12 cellular contexts compared by ENCODE assay signal in the genomic region with DNA sequence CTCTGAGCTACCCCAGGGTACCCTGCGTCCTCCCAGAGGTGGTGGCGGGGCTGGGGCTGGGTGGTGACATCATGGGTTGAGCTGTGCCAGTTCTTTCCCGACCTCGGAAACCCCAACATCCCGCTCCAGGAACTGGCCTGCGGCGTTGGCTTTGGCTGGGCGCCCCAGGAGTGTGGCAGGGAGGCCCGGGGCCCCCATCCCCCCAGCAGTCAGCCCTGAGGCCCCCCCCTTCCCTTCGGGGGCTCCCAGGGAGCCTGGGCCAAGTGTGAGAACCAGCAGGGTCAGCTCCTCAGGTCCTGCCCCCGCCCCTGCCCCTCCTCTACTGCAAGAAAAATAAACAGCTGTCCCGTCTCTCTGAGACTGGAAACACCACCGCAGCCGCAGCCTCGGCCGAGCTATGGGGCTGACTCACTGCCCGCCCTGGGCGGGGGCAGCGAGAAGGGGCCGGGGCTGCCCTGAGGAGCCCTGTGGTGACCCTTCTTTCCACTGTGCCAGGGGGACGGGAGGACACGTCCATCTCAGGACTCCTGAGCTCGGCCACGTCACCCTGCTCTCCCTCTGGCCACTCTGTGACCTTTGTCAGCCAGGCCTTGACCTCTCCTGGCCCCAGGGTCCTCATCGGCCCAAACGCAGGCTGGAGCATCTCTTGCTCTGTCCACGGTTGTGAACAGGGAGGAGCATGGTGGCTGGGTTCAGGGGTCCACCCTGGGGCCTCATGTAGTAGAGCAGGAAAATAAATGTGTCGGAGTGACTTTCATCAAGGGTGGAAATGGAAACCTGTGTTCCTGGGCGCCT.
DNase-seq lines count a peak whose midpoint lies in the region; ATAC-seq and TF ChIP-seq lines count a peak whose summit lies in the region.
"Had no signal": no experiment of that assay in that cellular context is flagged by ENCODE, and none has a peak within 500 bp of the region (broad histone marks: within the 10 kb centered on the region; RNA-seq: fewer than 3 reads in every experiment).

No MANE protein-coding gene starts in this region.

- no peak overlapping the region for H2BK12ac ChIP-seq in H9 (ENCODE audit: insufficient read length, low read depth, low read length)

- no peaks in the 10 kb centered on the region for H3K79me1 ChIP-seq in H9 (ENCODE audit: insufficient read depth, low read depth, low read length, poor library complexity, severe bottlenecking)

- no peak overlapping the region for H4K5ac ChIP-seq in H9 (ENCODE audit: insufficient read length, low read depth, low read length)

- no peak overlapping the region for H3K4ac ChIP-seq in H9 (ENCODE audit: low read depth, low read length)

- H3K9me3 ChIP-seq in MG63 (no peaks in the 10 kb centered on the region), mucosa of descending colon (no peaks in the 10 kb centered on the region), H9 (ENCODE audit: control insufficient read depth, low read depth, low read length) (no peaks in the 10 kb centered on the region)
- H3K9me3 ChIP-seq: heart right ventricle, Peyer's patch had no signal

- H3K9me3 Mint-ChIP-seq in H9, result no peaks in the 10 kb centered on the region; a peak in 1 of 5 replicates

- H2AK5ac ChIP-seq in H9 (ENCODE audit: insufficient read length, low read length), result no peak overlapping the region

- H3K27ac Mint-ChIP-seq in H9, result no peak overlapping the region

- H3K27me3 ChIP-seq in MG63 (no peaks in the 10 kb centered on the region), H9 (ENCODE audit: insufficient read depth, low read length) (no peaks in the 10 kb centered on the region)
- H3K27me3 ChIP-seq: Peyer's patch had no signal

- H3K4me1 ChIP-seq in mucosa of descending colon (ENCODE audit: low read depth) (no peaks in the 10 kb centered on the region), H9 (ENCODE audit: insufficient read depth, low read length) (no peaks in the 10 kb centered on the region)
- H3K4me1 ChIP-seq: parathyroid adenoma had no signal

- intact Hi-C loops in mucosa of descending colon (cut with DNase I, micrococcal nuclease), result no loop called here

- no peak overlapping the region for H3K4me3 Mint-ChIP-seq in H9

- no peak overlapping the region for H2BK120ac ChIP-seq in H9 (ENCODE audit: low read depth, low read length, poor library complexity, severe bottlenecking)

- H3K18ac ChIP-seq in H9 (ENCODE audit: insufficient read length, low read depth, low read length), result no peak overlapping the region

- no peaks in the 10 kb centered on the region for H3K23me2 ChIP-seq in H9 (ENCODE audit: insufficient read length, low read depth, low read length, poor library complexity, severe bottlenecking)

- peaks cover 3% of the 10 kb centered on the region for H4K20me1 ChIP-seq in H9 (ENCODE audit: control insufficient read depth, insufficient read depth, insufficient read length)

- no peak overlapping the region for H2BK5ac ChIP-seq in H9 (ENCODE audit: insufficient read length, low read length)

- H3K27me3 Mint-ChIP-seq in H9 (ENCODE audit: low read depth), result peaks cover 4% of the 10 kb centered on the region

- no peak overlapping the region for H2BK20ac ChIP-seq in H9 (ENCODE audit: low read depth, low read length, poor library complexity, severe bottlenecking)

- no peaks in the 10 kb centered on the region for H3K79me2 ChIP-seq in H9 (ENCODE audit: insufficient read depth, low read length)
- H3K79me2 ChIP-seq: parathyroid adenoma had no signal

- no peak overlapping the region for H3K4me2 ChIP-seq in H9 (ENCODE audit: insufficient read depth, insufficient read length, low read length)

- no peak overlapping the region; the same call in 1 of the 2 replicates for H3K14ac ChIP-seq in H9 (ENCODE audit: insufficient read depth, low read length)

- H4K91ac ChIP-seq in H9 (ENCODE audit: insufficient read length, low read depth, low read length), result no peak overlapping the region

- no peak overlapping the region for H3K23ac ChIP-seq in H9 (ENCODE audit: insufficient read length, low read depth, low read length)

- H3K36me3 ChIP-seq in MG63, result no peaks in the 10 kb centered on the region
- H3K36me3 ChIP-seq in mucosa of descending colon (ENCODE audit: low read depth), result no peaks in the 10 kb centered on the region
- H3K36me3 ChIP-seq: heart right ventricle, Peyer's patch had no signal

- TF ChIP-seq CTCF in AG09319 (IDR thresholded peaks at IDR 0.05; ENCODE audit: low read depth, low read length) (no peak), choroid plexus epithelial cell (conservative IDR thresholded peaks at IDR 0.05; ENCODE audit: low read depth, low read length) (no peak), mucosa of descending colon (IDR thresholded peaks at IDR 0.05) (no peak), H9 (conservative IDR thresholded peaks at IDR 0.05) (no peak)

- no peak overlapping the region for H3T11ph ChIP-seq in H9 (ENCODE audit: low read length)

- ATAC-seq in mucosa of descending colon, result peak; percentile 44

- H3K9ac ChIP-seq in H9 (ENCODE audit: extremely low read depth, insufficient read length, low read length), result no peak overlapping the region
- H3K9ac ChIP-seq: parathyroid adenoma had no signal

- no peak overlapping the region for H3K27ac ChIP-seq in H9 (ENCODE audit: insufficient read length, low read depth, low read length)
- H3K27ac ChIP-seq: heart right ventricle, parathyroid adenoma, Peyer's patch had no signal

- no CpG with 5 or more reads among the region's 29 CpGs for WGBS in H9 (ENCODE audit: extremely low coverage, insufficient read length, low lambda C conversion rate)

- H4K8ac ChIP-seq in H9 (replicated peaks; ENCODE audit: insufficient read length, low read depth, low read length), result no peak overlapping the region

- peak overlapping the region; percentile 7; the same call in 1 of the 2 replicates for H3K4me3 ChIP-seq in MG63
- no peak overlapping the region for H3K4me3 ChIP-seq in choroid plexus epithelial cell (ENCODE audit: low read depth, low read length)
- no peak overlapping the region for H3K4me3 ChIP-seq in mucosa of descending colon
- H3K4me3 ChIP-seq: heart right ventricle, Peyer's patch had no signal

- DNase-seq in AG09319 (ENCODE audit: extremely low read depth, low read depth), result peak; percentile 16
- DNase-seq in MG63, result peak; percentile 93
- DNase-seq in choroid plexus epithelial cell (ENCODE audit: low read depth), result peak; percentile 70
- peak in 1 of 3 donors; percentile 9 for DNase-seq in mucosa of descending colon
- no peak for DNase-seq in NCI-H1930 (lab: John Stamatoyannopoulos, UW)
- no peak for DNase-seq in H9
- no peak for DNase-seq in NOMO-1 treated with dmso at 0.1 percent for 144 hours (lab: John Stamatoyannopoulos, UW; ENCODE audit: unreplicated experiment)
- DNase-seq in NCI-H1092 (lab: John Stamatoyannopoulos, UW), result no peak
- DNase-seq: activated CD4-positive, alpha-beta T cell treated with anti-CD3 and anti-CD28 coated beads, Interleukin-2, amount 50 U/mL, for 48 hours; Peyer's patch had no signal

- H3K56ac ChIP-seq in H9 (ENCODE audit: insufficient read length, low read depth, low read length), result no peak overlapping the region

- H2AFZ ChIP-seq in H9 (ENCODE audit: low read length), result no peak overlapping the region
- H2AFZ ChIP-seq: parathyroid adenoma had no signal

- no peaks in the 10 kb centered on the region for H3K36me3 Mint-ChIP-seq in H9 (ENCODE audit: insufficient read depth in 1 of 3, low read depth in 3 of 3)

- H2BK15ac ChIP-seq in H9 (ENCODE audit: low read depth, low read length), result no peak overlapping the region

- H3K4me1 Mint-ChIP-seq in H9, result peaks cover 0 to 5% of the 10 kb centered on the region in 2 experiments; a peak in 2 of 4 replicates

Comparison
In these comparisons a context has a peak if more than half of its experiments do, and no peak if none do; other contexts are left out.
1. DNase-seq: peak in AG09319 (single experiment), MG63 (single experiment) and choroid plexus epithelial cell (single experiment); none in NCI-H1930 (0 of 2), H9 (single experiment), NOMO-1 treated with dmso at 0.1 percent for 144 hours (single experiment) and NCI-H1092 (single experiment).